8 cellular contexts compared by ENCODE assay signal in the genomic region with DNA sequence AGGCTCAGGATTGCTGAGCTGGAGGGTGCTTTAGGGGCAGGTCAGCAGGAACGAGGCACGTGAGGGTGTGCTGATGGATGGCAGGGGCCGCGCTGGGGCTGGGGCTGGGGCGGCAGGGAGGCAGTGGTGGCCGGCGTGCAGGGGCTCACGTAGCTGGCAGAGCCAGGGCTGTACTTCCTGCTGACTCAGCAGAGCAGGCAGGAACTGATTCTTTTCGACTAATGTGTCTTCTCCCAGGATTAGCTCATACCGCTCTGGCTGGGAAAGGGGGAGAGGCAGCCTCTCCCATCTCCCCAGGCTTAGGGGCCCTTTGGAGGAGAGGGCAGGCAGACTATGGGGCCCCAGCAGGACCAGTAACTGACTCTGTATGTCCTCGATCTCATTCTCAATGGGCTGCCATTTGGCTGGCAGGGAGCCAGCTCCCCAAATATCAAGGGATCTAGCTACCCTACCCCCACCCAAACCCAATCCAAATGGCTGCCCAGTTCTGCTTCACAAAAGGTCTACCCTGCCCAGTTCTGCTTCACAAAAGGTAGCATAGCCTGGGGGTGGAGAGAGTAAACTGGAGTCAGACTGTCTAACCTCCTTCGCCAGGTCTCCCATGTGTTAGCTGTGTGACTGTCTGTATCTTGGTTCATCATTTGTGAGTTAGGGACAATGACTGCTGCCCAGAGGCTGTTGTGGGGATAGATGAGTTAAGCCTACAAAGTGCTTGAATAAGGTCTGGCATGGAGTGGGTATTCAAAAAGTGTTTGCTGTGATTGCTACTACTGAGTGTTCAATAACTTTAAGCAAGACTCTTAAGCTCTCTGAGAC.
DNase-seq lines count a peak whose midpoint lies in the region; ATAC-seq and TF ChIP-seq lines count a peak whose summit lies in the region.

No MANE protein-coding gene starts in this region.

- no peak for ATAC-seq in activated T-cell treated with anti-CD3 and anti-CD28 coated beads, Interleukin-2, amount 50 U/mL, for 4 hours
- no peak for ATAC-seq in GM21786 (IDR thresholded peaks at IDR 0.05; ENCODE audit: unreplicated experiment)

- peaks cover 7% of the 10 kb centered on the region for H3K27me3 Mint-ChIP-seq in activated T-cell treated with anti-CD3 and anti-CD28 coated beads, Interleukin-2, amount 50 U/mL, for 4 hours (ENCODE audit: low read depth)

- TF ChIP-seq CTCF in fibroblast of the aortic adventitia (IDR thresholded peaks at IDR 0.05; ENCODE audit: insufficient read depth, low read length) = no peak

- no peak overlapping the region for H3K4me3 ChIP-seq in fibroblast of the aortic adventitia (ENCODE audit: low read depth, low read length)

- no peaks in the 10 kb centered on the region for H3K9me3 Mint-ChIP-seq in activated T-cell treated with anti-CD3 and anti-CD28 coated beads, Interleukin-2, amount 50 U/mL, for 4 hours

- H3K4me1 Mint-ChIP-seq in activated T-cell treated with anti-CD3 and anti-CD28 coated beads, Interleukin-2, amount 50 U/mL, for 4 hours (ENCODE audit: low read depth) = peaks cover 11% of the 10 kb centered on the region

- DNase-seq in activated T-cell treated with anti-CD3 and anti-CD28 coated beads for 48 hours (ENCODE audit: low read depth) (peak; percentile 24), SW480 (ENCODE audit: low spot score) (peak; percentile 78), fibroblast of the aortic adventitia (ENCODE audit: low read depth) (peak; percentile 34), T1000 (lab: John Stamatoyannopoulos, UW) (no peak), 8988T (no peak)
- no peak for DNase-seq in activated T-cell treated with anti-CD3 and anti-CD28 coated beads, Interleukin-2, amount 50 U/mL, for 4 hours
- peak; percentile 26 to 32 for DNase-seq in stimulated activated CD4-positive, alpha-beta T cell treated with anti-CD3 and anti-CD28 coated beads, Interleukin-2, amount 100 ng/mL, for 48 hours

- H3K36me3 Mint-ChIP-seq in activated T-cell treated with anti-CD3 and anti-CD28 coated beads, Interleukin-2, amount 50 U/mL, for 4 hours (ENCODE audit: insufficient read depth) = no peaks in the 10 kb centered on the region

- H3K4me3 Mint-ChIP-seq in activated T-cell treated with anti-CD3 and anti-CD28 coated beads, Interleukin-2, amount 50 U/mL, for 4 hours = no peak overlapping the region

Comparison
In these comparisons a context has a peak if more than half of its experiments do, and no peak if none do; other contexts are left out.
1. DNase-seq: peak in activated T-cell treated with anti-CD3 and anti-CD28 coated beads for 48 hours (single experiment), SW480 (single experiment), fibroblast of the aortic adventitia (single experiment) and stimulated activated CD4-positive, alpha-beta T cell treated with anti-CD3 and anti-CD28 coated beads, Interleukin-2, amount 100 ng/mL, for 48 hours (2 of 2); none in activated T-cell treated with anti-CD3 and anti-CD28 coated beads, Interleukin-2, amount 50 U/mL, for 4 hours (single experiment), T1000 (single experiment) and 8988T (single experiment).